Comparison of ENCODE assay signal across 12 cellular contexts in genomic region chr11:27754035-27755017, GRCh38. TPM values are rescaled to one million over a fixed set of nuclear protein-coding genes. Genes with fewer than 3 reads are reported as not detected.
DNase-seq lines count a peak whose midpoint lies in the region; ATAC-seq and TF ChIP-seq lines count a peak whose summit lies in the region.
"Had no signal": no experiment of that assay in that cellular context is flagged by ENCODE, and none has a peak within 500 bp of the region (broad histone marks: within the 10 kb centered on the region; RNA-seq: fewer than 3 reads in every experiment).

No MANE protein-coding gene starts in this region.

- peak; percentile 75 for ATAC-seq in GM21529 (IDR thresholded peaks at IDR 0.05; ENCODE audit: unreplicated experiment)
- ATAC-seq in HG03139 (IDR thresholded peaks at IDR 0.05; ENCODE audit: unreplicated experiment), result no peak
- ATAC-seq: mucosa of descending colon, WTC11 had no signal

- H3K27ac ChIP-seq in PC-9, result no peak overlapping the region
- H3K27ac ChIP-seq in testis, result no peak overlapping the region
- H3K27ac ChIP-seq: Peyer's patch had no signal

- H3K4me2 ChIP-seq in PC-9, result no peak overlapping the region

- H3K4me1 ChIP-seq in PC-9 (replicated peaks; ENCODE audit: insufficient read depth) (no peaks in the 10 kb centered on the region), testis (no peaks in the 10 kb centered on the region)
- H3K4me1 ChIP-seq: Peyer's patch had no signal

- no TSS peak for BruUV-seq in PC-9 (replicated peaks; lab: Mats Ljungman, UMichigan)

- 0 out of 2 replicates have a peak, but pooled peaks cover 7% of the 10 kb centered on the region for H3K9me2 ChIP-seq in PC-9 (ENCODE audit: insufficient read depth)

- CTCF ChIA-PET in PC-9 (lab: Charles Lee), result no interaction called here

- no peaks in the 10 kb centered on the region for H3F3A ChIP-seq in PC-9 (ENCODE audit: insufficient read depth, low read depth)

- no peak for TF ChIP-seq POLR2A in testis (IDR thresholded peaks at IDR 0.05)

- H3K9me3 ChIP-seq in PC-9 (ENCODE audit: insufficient read depth, low read depth), result no peaks in the 10 kb centered on the region
- H3K9me3 ChIP-seq in testis, result no peaks in the 10 kb centered on the region
- H3K9me3 ChIP-seq: mucosa of descending colon, Peyer's patch had no signal

- intact Hi-C loops in PC-9 (cut with micrococcal nuclease; ENCODE audit: unreplicated experiment) (no loop called here), testis (cut with DNase I; ENCODE audit: low total_unique reads) (no loop called here)

- TF ChIP-seq CTCF in PC-9 (conservative IDR thresholded peaks at IDR 0.05), result no peak
- no peak for TF ChIP-seq CTCF in testis (IDR thresholded peaks at IDR 0.05)

- H3K27me3 ChIP-seq in PC-9 (ENCODE audit: insufficient read depth, low read depth) (no peaks in the 10 kb centered on the region; the same call in 1 of the 2 replicates), testis (no peaks in the 10 kb centered on the region)
- H3K27me3 ChIP-seq: Peyer's patch had no signal

- POLR2A ChIA-PET in PC-9 (lab: Charles Lee; ENCODE audit: unreplicated experiment), result no interaction called here

- no peaks in the 10 kb centered on the region for H3K79me2 ChIP-seq in PC-9 (ENCODE audit: low read depth)

- H4K20me1 ChIP-seq in PC-9 (ENCODE audit: insufficient read depth), result no peaks in the 10 kb centered on the region

- DNase-seq in AG08396 (ENCODE audit: low spot score) (peak; percentile 33), PC-9 (peak in 1 of 2 experiments; percentile 37), glomerular endothelial cell (ENCODE audit: extremely low read depth, low read depth, low spot score) (peak; percentile 22), testis (no peak), mesenteric fat pad (ENCODE audit: low spot score) (no peak), NCI-H2196 (lab: John Stamatoyannopoulos, UW; ENCODE audit: unreplicated experiment) (no peak)
- DNase-seq: mucosa of descending colon, NCI-H146, Peyer's patch had no signal

- no peak overlapping the region for H3K4me3 ChIP-seq in PC-9
- H3K4me3 ChIP-seq in testis, result no peak overlapping the region
- H3K4me3 ChIP-seq: mucosa of descending colon, Peyer's patch had no signal

- H3K36me3 ChIP-seq in PC-9 (ENCODE audit: low read depth) (no peaks in the 10 kb centered on the region), testis (ENCODE audit: low read depth, missing control alignments) (no peaks in the 10 kb centered on the region)
- H3K36me3 ChIP-seq: Peyer's patch had no signal

- WGBS in testis, 2 donors, result 57 to 59% methylated on average over 13 of the region's 13 CpGs

- H2AFZ ChIP-seq in PC-9, result 0 out of 2 replicates have a peak overlapping the region, but pooled peaks have one; percentile 27

RNA-seq across cellular contexts. Expression of gene BDNF, which starts 54.1 kb away (rescaled TPM):
- total RNA-seq in PC-9 (2021) (5.4 TPM in 2 replicates), glomerular endothelial cell (1.6 and 4.7 TPM in 2 replicates), testis (under 1 TPM; 0.62 to 0.87 TPM), mesenteric fat pad (0.22 TPM)
- 1.1 TPM for polyA plus RNA-seq in testis (ENCODE audit: insufficient read depth, low read depth, low replicate concordance)

Comparison
In these comparisons a context has a peak if more than half of its experiments do, and no peak if none do; other contexts are left out.
1. DNase-seq: peak in AG08396 (single experiment) and glomerular endothelial cell (single experiment); none in testis (single experiment), mesenteric fat pad (single experiment) and NCI-H2196 (single experiment).